Comparison of ENCODE assay signal across 32 cellular contexts in genomic region chr18:39788395-39788794, GRCh38.
DNase-seq lines count a peak whose midpoint lies in the region; ATAC-seq and TF ChIP-seq lines count a peak whose summit lies in the region.
"Had no signal": no experiment of that assay in that cellular context is flagged by ENCODE, and none has a peak within 500 bp of the region (broad histone marks: within the 10 kb centered on the region; RNA-seq: fewer than 3 reads in every experiment).

No MANE protein-coding gene starts in this region.

- intact Hi-C loops in mammary epithelial cell (cut with micrococcal nuclease) = no loop called here
- intact Hi-C loops in CD4-positive, alpha-beta memory T cell (cut with micrococcal nuclease) = no loop called here

- H3K9me3 ChIP-seq in HUES48 (ENCODE audit: control insufficient read depth, insufficient read depth, low read length) = no peaks in the 10 kb centered on the region
- no peaks in the 10 kb centered on the region for H3K9me3 ChIP-seq in mammary epithelial cell (replicated peaks; ENCODE audit: insufficient read depth, low read length)
- H3K9me3 ChIP-seq in CD4-positive, alpha-beta memory T cell (ENCODE audit: control insufficient read depth in 1 of 2, low read length in 2 of 2) = no peaks in the 10 kb centered on the region
- H3K9me3 ChIP-seq: heart right ventricle, testis, uterus had no signal

- no peaks in the 10 kb centered on the region for H4K20me1 ChIP-seq in mammary epithelial cell (ENCODE audit: insufficient read depth, low read length)

- no peak overlapping the region for H3K4me2 ChIP-seq in mammary epithelial cell (ENCODE audit: insufficient read depth, low read depth, low read length)

- CTCF ChIA-PET in mammary epithelial cell (lab: Charles Lee; ENCODE audit: low non-redundant PET) = no interaction called here
- CTCF ChIA-PET in CD4-positive, alpha-beta memory T cell (lab: Charles Lee; ENCODE audit: partially characterized antibody) = no interaction called here

- ATAC-seq in GM21723 (IDR thresholded peaks at IDR 0.05; ENCODE audit: unreplicated experiment) = no peak
- ATAC-seq: activated naive CD8-positive, alpha-beta T cell treated with anti-CD3 and anti-CD28 coated beads, Interleukin-2, amount 50 U/mL, for 24 hours; activated T-cell treated with anti-CD3 and anti-CD28 coated beads, Interleukin-2, amount 50 U/mL, for 72 hours; heart right ventricle had no signal

- no peak overlapping the region for H3K4me3 Mint-ChIP-seq in CD4-positive, alpha-beta memory T cell
- H3K4me3 Mint-ChIP-seq: activated naive CD8-positive, alpha-beta T cell treated with anti-CD3 and anti-CD28 coated beads, Interleukin-2, amount 50 U/mL, for 24 hours; activated T-cell treated with anti-CD3 and anti-CD28 coated beads, Interleukin-2, amount 50 U/mL, for 72 hours; B cell; CD8-positive, alpha-beta memory T cell had no signal

- TF ChIP-seq CTCF in mammary epithelial cell (conservative IDR thresholded peaks at IDR 0.05 in 1 of 2, IDR thresholded peaks at IDR 0.05 in 1 of 2; ENCODE audit: extremely low read depth in 1 of 2, insufficient read depth in 1 of 2, low read depth in 1 of 2, low read length in 2 of 2) = no peak

- H3K27me3 ChIP-seq in HUES48 (ENCODE audit: control insufficient read depth, insufficient read depth, low read length) (no peaks in the 10 kb centered on the region), mammary epithelial cell (ENCODE audit: insufficient read depth, low read length) (no peaks in the 10 kb centered on the region)
- no peaks in the 10 kb centered on the region for H3K27me3 ChIP-seq in CD4-positive, alpha-beta memory T cell (ENCODE audit: insufficient read depth, low read length)
- H3K27me3 ChIP-seq: testis, uterus had no signal

- no peaks in the 10 kb centered on the region for H3K4me1 Mint-ChIP-seq in CD4-positive, alpha-beta memory T cell
- H3K4me1 Mint-ChIP-seq: activated naive CD8-positive, alpha-beta T cell treated with anti-CD3 and anti-CD28 coated beads, Interleukin-2, amount 50 U/mL, for 24 hours; B cell; CD8-positive, alpha-beta memory T cell had no signal

- no peaks in the 10 kb centered on the region for H3K27me3 Mint-ChIP-seq in CD4-positive, alpha-beta memory T cell
- H3K27me3 Mint-ChIP-seq: activated naive CD8-positive, alpha-beta T cell treated with anti-CD3 and anti-CD28 coated beads, Interleukin-2, amount 50 U/mL, for 24 hours; B cell; CD8-positive, alpha-beta memory T cell had no signal

- 100% methylated on average over 1 of the region's 1 CpG for WGBS in mammary epithelial cell (ENCODE audit: low coverage, missing lambda C conversion rate)

- H3K9ac ChIP-seq in HUES48 (ENCODE audit: low read depth, low read length) = peak overlapping the region; percentile 13; the same call in 1 of the 2 replicates
- H3K9ac ChIP-seq in mammary epithelial cell (ENCODE audit: insufficient read depth, low read length) = no peak overlapping the region

- peaks cover 0 to 5% (median 0%) of the 10 kb centered on the region in 8 donors for H3K9me3 Mint-ChIP-seq in CD4-positive, alpha-beta memory T cell

- H3K36me3 ChIP-seq in HUES48 (ENCODE audit: control insufficient read depth, insufficient read depth, low read length) (peaks cover 3% of the 10 kb centered on the region; the same call in 1 of the 2 replicates), mammary epithelial cell (ENCODE audit: insufficient read depth, low read length) (no peaks in the 10 kb centered on the region)
- no peaks in the 10 kb centered on the region for H3K36me3 ChIP-seq in CD4-positive, alpha-beta memory T cell (ENCODE audit: insufficient read depth, low read length)
- H3K36me3 ChIP-seq: heart right ventricle, uterus had no signal

- in situ Hi-C loops in mammary epithelial cell (cut with MboI; ENCODE audit: low sequenced_read_pairs in 2 of 2) = no loop called here

- no peak overlapping the region for H3K4me3 ChIP-seq in HUES48 (ENCODE audit: low read depth, low read length)
- no peak overlapping the region for H3K4me3 ChIP-seq in mammary epithelial cell (replicated peaks in 1 of 3; ENCODE audit: insufficient read depth in 1 of 3, low read depth in 2 of 3, low read length in 3 of 3)
- no peak overlapping the region for H3K4me3 ChIP-seq in CD4-positive, alpha-beta memory T cell (ENCODE audit: low read length in 2 of 2)
- H3K4me3 ChIP-seq: coronary artery, heart right ventricle, lung, skin epidermis, testis, uterus had no signal

- DNase-seq in EL (peak; percentile 30), mammary epithelial cell (peak; percentile 57), kidney tubule cell (ENCODE audit: low spot score) (peak; percentile 21), superior temporal gyrus (ENCODE audit: extremely low spot score) (no peak), NCI-H2029 (lab: John Stamatoyannopoulos, UW) (no peak)
- DNase-seq in CD4-positive, alpha-beta memory T cell = no peak
- DNase-seq: activated CD4-positive, alpha-beta T cell treated with anti-CD3 and anti-CD28 coated beads, Interleukin-2, amount 50 U/mL, for 48 hours; activated CD4-positive, CD25-positive, alpha-beta regulatory T cell treated with anti-CD3 and anti-CD28 coated beads, Interleukin-2, amount 50 U/mL, for 72 hours; activated naive CD4-positive, alpha-beta T cell; activated naive CD8-positive, alpha-beta T cell treated with anti-CD3 and anti-CD28 coated beads, Interleukin-2, amount 50 U/mL, for 24 hours; activated T-cell treated with anti-CD3 and anti-CD28 coated beads, Interleukin-2, amount 50 U/mL, for 72 hours; caudate nucleus; CD8-positive, alpha-beta memory T cell; DMS153; effector CD8-positive, alpha-beta T cell; foreskin melanocyte; heart right ventricle; kidney glomerular epithelial cell; NCI-H1092 treated with DMSO at 0.1 percent for 48 hours; NCI-H1694 treated with DMSO at 0.1 percent for 48 hours; NCI-H526 treated with DMSO at 0.1 percent for 48 hours; SHP77 treated with DMSO at 0.1 percent for 48 hours; stimulated activated naive CD4-positive, alpha-beta T cell; T-helper 2 cell; testis; uterus had no signal

- dilution Hi-C loops in mammary epithelial cell (cut with HindIII; ENCODE audit: low sequenced_read_pairs) = no loop called here

- no peak overlapping the region for H3K27ac Mint-ChIP-seq in CD4-positive, alpha-beta memory T cell
- H3K27ac Mint-ChIP-seq: activated naive CD8-positive, alpha-beta T cell treated with anti-CD3 and anti-CD28 coated beads, Interleukin-2, amount 50 U/mL, for 24 hours; activated T-cell treated with anti-CD3 and anti-CD28 coated beads, Interleukin-2, amount 50 U/mL, for 72 hours; B cell; CD8-positive, alpha-beta memory T cell had no signal

- H3K79me2 ChIP-seq in mammary epithelial cell (ENCODE audit: insufficient read depth, low read length) = peaks cover 85% of the 10 kb centered on the region

- H3K27ac ChIP-seq in HUES48 (ENCODE audit: low read depth, low read length) (no peak overlapping the region), mammary epithelial cell (ENCODE audit: insufficient read depth, low read depth, low read length) (no peak overlapping the region)
- H3K27ac ChIP-seq in CD4-positive, alpha-beta memory T cell (ENCODE audit: low read depth, low read length) = no peak overlapping the region
- H3K27ac ChIP-seq: coronary artery, heart right ventricle, skin epidermis, testis, uterus had no signal

- peaks cover 61% of the 10 kb centered on the region for H3K4me1 ChIP-seq in HUES48 (ENCODE audit: control insufficient read depth, insufficient read depth, low read length)
- H3K4me1 ChIP-seq in mammary epithelial cell (ENCODE audit: insufficient read depth, low read length) = peaks cover 20% of the 10 kb centered on the region
- H3K4me1 ChIP-seq in CD4-positive, alpha-beta memory T cell (ENCODE audit: insufficient read depth, low read length) = no peaks in the 10 kb centered on the region
- H3K4me1 ChIP-seq: heart right ventricle, testis, uterus had no signal

- POLR2A ChIA-PET in CD4-positive, alpha-beta memory T cell (lab: Charles Lee; ENCODE audit: partially characterized antibody) = no interaction called here

- no peaks in the 10 kb centered on the region for H3K36me3 Mint-ChIP-seq in CD4-positive, alpha-beta memory T cell
- H3K36me3 Mint-ChIP-seq: CD8-positive, alpha-beta memory T cell had no signal

- no peak overlapping the region for H2AFZ ChIP-seq in mammary epithelial cell (ENCODE audit: low read depth, low read length)

- no TSS peak for BruUV-seq in mammary epithelial cell (replicated peaks; lab: Mats Ljungman, UMichigan)

Comparison
In these comparisons a context has a peak if more than half of its experiments do, and no peak if none do; other contexts are left out.
1. DNase-seq: peak in EL (single experiment), mammary epithelial cell (single experiment) and kidney tubule cell (single experiment); none in CD4-positive, alpha-beta memory T cell (0 of 5), superior temporal gyrus (single experiment) and NCI-H2029 (single experiment).